ENCODE assay signal across 14 cellular contexts in genomic region chr10:103595933-103596726, GRCh38.
"Had no signal": no experiment of that assay in that cellular context is flagged by ENCODE, and none has a peak within 500 bp of the region (broad histone marks: within the 10 kb centered on the region; RNA-seq: fewer than 3 reads in every experiment).

No MANE protein-coding gene starts in this region.

- H3K4me1 Mint-ChIP-seq: activated CD4-positive, alpha-beta T cell treated with anti-CD3 and anti-CD28 coated beads, Interleukin-2, amount 10 ng/mL, durations not matched to agents 7 days and 5 days had no signal

- H3K27me3 Mint-ChIP-seq: activated CD4-positive, alpha-beta T cell treated with anti-CD3 and anti-CD28 coated beads, Interleukin-2, amount 10 ng/mL, durations not matched to agents 7 days and 5 days; progenitor cell of endocrine pancreas had no signal

- ATAC-seq: activated T-cell treated with anti-CD3 and anti-CD28 coated beads, Interleukin-2, amount 50 U/mL, for 72 hours had no signal

- DNase-seq: activated CD4-positive, alpha-beta T cell treated with anti-CD3 and anti-CD28 coated beads, Interleukin-2, amount 10 ng/mL, durations not matched to agents 7 days and 5 days; activated CD4-positive, CD25-positive, alpha-beta regulatory T cell; activated CD8-positive, alpha-beta memory T cell treated with anti-CD3 and anti-CD28 coated beads, Interleukin-2, amount 50 U/mL, for 48 hours; activated T-cell treated with anti-CD3 and anti-CD28 coated beads, Interleukin-2, amount 50 U/mL, for 72 hours; dorsolateral prefrontal cortex; endodermal cell; erythroblast; midbrain; stimulated activated CD4-positive, alpha-beta T cell treated with anti-CD3 and anti-CD28 coated beads, Interleukin-4, amount 100 ng/mL, for 4 hours; stimulated activated CD8-positive, alpha-beta memory T cell treated with anti-CD3 and anti-CD28 coated beads, Interleukin-4, amount 100 ng/mL, for 48 hours; stimulated activated naive CD4-positive, alpha-beta T cell treated with Interleukin-2 at 50 U/mL for 16 hours; substantia nigra had no signal

- H3K4me3 Mint-ChIP-seq: activated CD4-positive, alpha-beta T cell treated with anti-CD3 and anti-CD28 coated beads, Interleukin-2, amount 10 ng/mL, durations not matched to agents 7 days and 5 days; activated T-cell treated with anti-CD3 and anti-CD28 coated beads, Interleukin-2, amount 50 U/mL, for 72 hours; endodermal cell; T-helper 2 cell treated with Interferon-gamma antibody and Interleukin-4, amounts not matched to agents 5 μg/mL and 100 μg/mL, for 36 hours had no signal

- H3K27ac Mint-ChIP-seq: activated CD4-positive, alpha-beta T cell treated with anti-CD3 and anti-CD28 coated beads, Interleukin-2, amount 10 ng/mL, durations not matched to agents 7 days and 5 days; activated T-cell treated with anti-CD3 and anti-CD28 coated beads, Interleukin-2, amount 50 U/mL, for 72 hours; endodermal cell; progenitor cell of endocrine pancreas; T-helper 2 cell treated with Interferon-gamma antibody and Interleukin-4, amounts not matched to agents 5 μg/mL and 100 μg/mL, for 36 hours had no signal

- H3K9me3 Mint-ChIP-seq: activated CD4-positive, alpha-beta T cell treated with anti-CD3 and anti-CD28 coated beads, Interleukin-2, amount 10 ng/mL, durations not matched to agents 7 days and 5 days; activated T-cell treated with anti-CD3 and anti-CD28 coated beads, Interleukin-2, amount 50 U/mL, for 72 hours; endodermal cell; T-helper 2 cell treated with Interferon-gamma antibody and Interleukin-4, amounts not matched to agents 5 μg/mL and 100 μg/mL, for 36 hours had no signal
